8 cellular contexts compared by ENCODE assay signal in genomic region chr3:108125550-108126071, GRCh38. TPM values are rescaled to one million over a fixed set of nuclear protein-coding genes. Genes with fewer than 3 reads are reported as not detected.
DNase-seq lines count a peak whose midpoint lies in the region; ATAC-seq and TF ChIP-seq lines count a peak whose summit lies in the region.

No MANE protein-coding gene starts in this region.

- TF ChIP-seq CTCF in H9 (conservative IDR thresholded peaks at IDR 0.05): no peak

- H4K5ac ChIP-seq in H9 (ENCODE audit: insufficient read length, low read depth, low read length): no peak overlapping the region

- peaks cover 16% of the 10 kb centered on the region for H3K36me3 Mint-ChIP-seq in CD4-positive, CD25-positive, alpha-beta regulatory T cell
- H3K36me3 Mint-ChIP-seq in activated naive CD8-positive, alpha-beta T cell treated with anti-CD3 and anti-CD28 coated beads for 36 hours: peaks cover 50% of the 10 kb centered on the region
- no peaks in the 10 kb centered on the region; a peak in 1 of 7 replicates for H3K36me3 Mint-ChIP-seq in H9 (ENCODE audit: insufficient read depth in 1 of 3, low read depth in 3 of 3)

- DNase-seq in CD4-positive, CD25-positive, alpha-beta regulatory T cell: peak; percentile 48 to 90 (median 81)
- DNase-seq in SK-N-DZ (ENCODE audit: low spot score): peak; percentile 38
- DNase-seq in activated naive CD8-positive, alpha-beta T cell treated with anti-CD3 and anti-CD28 coated beads for 36 hours: peak; percentile 57
- DNase-seq in stimulated activated CD4-positive, alpha-beta T cell treated with anti-CD3 and anti-CD28 coated beads, TNF-alpha, amount 100 ng/mL, for 24 hours (ENCODE audit: low read depth in 3 of 3): peak in 2 of 3 experiments; percentile 28 to 47
- no peak for DNase-seq in H9
- DNase-seq in amniotic stem cell (lab: John Stamatoyannopoulos, UW): no peak

- peak overlapping the region; percentile 82 for H3K4me3 ChIP-seq in CD4-positive, CD25-positive, alpha-beta regulatory T cell (ENCODE audit: low read depth, low read length)

- H2BK15ac ChIP-seq in H9 (ENCODE audit: low read depth, low read length): no peak overlapping the region

- peak; percentile 61 to 64 for ATAC-seq in CD4-positive, CD25-positive, alpha-beta regulatory T cell (ENCODE audit: low read depth in 2 of 2)
- ATAC-seq in GM19324 (IDR thresholded peaks at IDR 0.05; ENCODE audit: low FRiP score, unreplicated experiment) (peak; percentile 69), HG03439 (IDR thresholded peaks at IDR 0.05; ENCODE audit: unreplicated experiment) (peak; percentile 49)

- H3K9ac ChIP-seq in H9 (ENCODE audit: extremely low read depth, insufficient read length, low read length): no peak overlapping the region

- H2BK20ac ChIP-seq in H9 (ENCODE audit: low read depth, low read length, poor library complexity, severe bottlenecking): no peak overlapping the region

- no peak overlapping the region for H2BK12ac ChIP-seq in H9 (ENCODE audit: insufficient read length, low read depth, low read length)

- no peak overlapping the region for H2BK120ac ChIP-seq in H9 (ENCODE audit: low read depth, low read length, poor library complexity, severe bottlenecking)

- H2AFZ ChIP-seq in H9 (ENCODE audit: low read length): no peak overlapping the region

- H2BK5ac ChIP-seq in H9 (ENCODE audit: insufficient read length, low read length): no peak overlapping the region

- H3K4me1 ChIP-seq in CD4-positive, CD25-positive, alpha-beta regulatory T cell (ENCODE audit: control insufficient read depth, insufficient read depth, low read length, poor library complexity, severe bottlenecking): peaks cover 67% of the 10 kb centered on the region
- H3K4me1 ChIP-seq in H9 (ENCODE audit: insufficient read depth, low read length): peaks cover 4% of the 10 kb centered on the region; the same call in 1 of the 2 replicates

- no peak overlapping the region for H3T11ph ChIP-seq in H9 (ENCODE audit: low read length)

- no CpG with 5 or more reads among the region's 6 CpGs for WGBS in H9 (ENCODE audit: extremely low coverage, insufficient read length, low lambda C conversion rate)

- no peaks in the 10 kb centered on the region for H3K36me3 ChIP-seq in CD4-positive, CD25-positive, alpha-beta regulatory T cell (ENCODE audit: control insufficient read depth, insufficient read depth, low read length)

- H3K27ac ChIP-seq in CD4-positive, CD25-positive, alpha-beta regulatory T cell (ENCODE audit: insufficient read depth, low read length, poor library complexity, severe bottlenecking): peak overlapping the region; percentile 94
- no peak overlapping the region for H3K27ac ChIP-seq in H9 (ENCODE audit: insufficient read length, low read depth, low read length)

- H4K8ac ChIP-seq in H9 (replicated peaks; ENCODE audit: insufficient read length, low read depth, low read length): no peak overlapping the region

- H3K4me2 ChIP-seq in H9 (ENCODE audit: insufficient read depth, insufficient read length, low read length): no peak overlapping the region

- H4K20me1 ChIP-seq in H9 (ENCODE audit: control insufficient read depth, insufficient read depth, insufficient read length): no peaks in the 10 kb centered on the region

- H3K9me3 ChIP-seq in CD4-positive, CD25-positive, alpha-beta regulatory T cell (ENCODE audit: control insufficient read depth in 2 of 2, low read length in 2 of 2): no peaks in the 10 kb centered on the region
- H3K9me3 ChIP-seq in H9 (ENCODE audit: control insufficient read depth, low read depth, low read length): no peaks in the 10 kb centered on the region

- H3K9me3 Mint-ChIP-seq in CD4-positive, CD25-positive, alpha-beta regulatory T cell: peaks cover 1 to 9% (median 3%) of the 10 kb centered on the region in 7 donors
- H3K9me3 Mint-ChIP-seq in activated naive CD8-positive, alpha-beta T cell treated with anti-CD3 and anti-CD28 coated beads for 36 hours: peaks cover 11% of the 10 kb centered on the region
- no peaks in the 10 kb centered on the region; a peak in 1 of 5 replicates for H3K9me3 Mint-ChIP-seq in H9

- H3K27me3 ChIP-seq in CD4-positive, CD25-positive, alpha-beta regulatory T cell (ENCODE audit: control insufficient read depth, insufficient read depth, low read length): no peaks in the 10 kb centered on the region
- H3K27me3 ChIP-seq in H9 (ENCODE audit: insufficient read depth, low read length): no peaks in the 10 kb centered on the region

- H3K18ac ChIP-seq in H9 (ENCODE audit: insufficient read length, low read depth, low read length): no peak overlapping the region

- H3K4me1 Mint-ChIP-seq in CD4-positive, CD25-positive, alpha-beta regulatory T cell: peaks cover 24 to 83% (median 70%) of the 10 kb centered on the region in 4 donors
- H3K4me1 Mint-ChIP-seq in activated naive CD8-positive, alpha-beta T cell treated with anti-CD3 and anti-CD28 coated beads for 36 hours: peaks cover 64% of the 10 kb centered on the region
- peaks cover 15 to 16% of the 10 kb centered on the region in 2 experiments for H3K4me1 Mint-ChIP-seq in H9

- H3K4ac ChIP-seq in H9 (ENCODE audit: low read depth, low read length): no peak overlapping the region

- H3K23ac ChIP-seq in H9 (ENCODE audit: insufficient read length, low read depth, low read length): no peak overlapping the region

- H3K79me2 ChIP-seq in H9 (ENCODE audit: insufficient read depth, low read length): no peaks in the 10 kb centered on the region

- no peaks in the 10 kb centered on the region for H3K23me2 ChIP-seq in H9 (ENCODE audit: insufficient read length, low read depth, low read length, poor library complexity, severe bottlenecking)

- H3K27ac Mint-ChIP-seq in CD4-positive, CD25-positive, alpha-beta regulatory T cell: peak overlapping the region; percentile 97 to 100 (median 98)
- peak overlapping the region; percentile 100 for H3K27ac Mint-ChIP-seq in activated naive CD8-positive, alpha-beta T cell treated with anti-CD3 and anti-CD28 coated beads for 36 hours
- H3K27ac Mint-ChIP-seq in H9: no peak overlapping the region

- no peaks in the 10 kb centered on the region for H3K79me1 ChIP-seq in H9 (ENCODE audit: insufficient read depth, low read depth, low read length, poor library complexity, severe bottlenecking)

- no peaks in the 10 kb centered on the region for H3K27me3 Mint-ChIP-seq in CD4-positive, CD25-positive, alpha-beta regulatory T cell
- no peaks in the 10 kb centered on the region for H3K27me3 Mint-ChIP-seq in activated naive CD8-positive, alpha-beta T cell treated with anti-CD3 and anti-CD28 coated beads for 36 hours
- H3K27me3 Mint-ChIP-seq in H9 (ENCODE audit: low read depth): no peaks in the 10 kb centered on the region; the same call in 1 of the 2 replicates

- no peak overlapping the region for H2AK5ac ChIP-seq in H9 (ENCODE audit: insufficient read length, low read length)

- no peak overlapping the region for H3K56ac ChIP-seq in H9 (ENCODE audit: insufficient read length, low read depth, low read length)

- H3K4me3 Mint-ChIP-seq in CD4-positive, CD25-positive, alpha-beta regulatory T cell: peak overlapping the region; percentile 86 to 93 (median 89)
- peak overlapping the region; percentile 87 for H3K4me3 Mint-ChIP-seq in activated naive CD8-positive, alpha-beta T cell treated with anti-CD3 and anti-CD28 coated beads for 36 hours
- H3K4me3 Mint-ChIP-seq in H9: no peak overlapping the region

- H4K91ac ChIP-seq in H9 (ENCODE audit: insufficient read length, low read depth, low read length): no peak overlapping the region

- no peak overlapping the region for H3K14ac ChIP-seq in H9 (ENCODE audit: insufficient read depth, low read length)

RNA-seq across cellular contexts. Expression of gene CD47, which starts 34.8 kb away (rescaled TPM):
- 209 TPM for total RNA-seq in CD4-positive, CD25-positive, alpha-beta regulatory T cell
- polyA plus RNA-seq in CD4-positive, CD25-positive, alpha-beta regulatory T cell: 100 to 1,000 TPM; 327 to 424 (median 362) TPM
- 54.2 and 86.5 TPM in 2 replicates for polyA plus RNA-seq in SK-N-DZ (2014; cell fraction: cytosol; rRNA removed)
- polyA plus RNA-seq in SK-N-DZ (2014; cell fraction: nucleus; rRNA removed): 81.3 and 90.9 TPM in 2 replicates
- total RNA-seq in activated naive CD8-positive, alpha-beta T cell treated with anti-CD3 and anti-CD28 coated beads for 36 hours: 10 to 100 TPM; 84.7 to 85.2 TPM
- 15.4 and 18.8 TPM in 2 replicates for total RNA-seq in H9 (2021)

Comparison
In these comparisons a context has a peak if more than half of its experiments do, and no peak if none do; other contexts are left out.
1. DNase-seq: peak in CD4-positive, CD25-positive, alpha-beta regulatory T cell (3 of 3), SK-N-DZ (single experiment), activated naive CD8-positive, alpha-beta T cell treated with anti-CD3 and anti-CD28 coated beads for 36 hours (single experiment) and stimulated activated CD4-positive, alpha-beta T cell treated with anti-CD3 and anti-CD28 coated beads, TNF-alpha, amount 100 ng/mL, for 24 hours (2 of 3); none in H9 (single experiment) and amniotic stem cell (single experiment).
2. H3K27ac Mint-ChIP-seq: peak in CD4-positive, CD25-positive, alpha-beta regulatory T cell (3 of 3) and activated naive CD8-positive, alpha-beta T cell treated with anti-CD3 and anti-CD28 coated beads for 36 hours (single experiment); none in H9 (0 of 3).
3. H3K4me3 Mint-ChIP-seq: peak in CD4-positive, CD25-positive, alpha-beta regulatory T cell (4 of 4) and activated naive CD8-positive, alpha-beta T cell treated with anti-CD3 and anti-CD28 coated beads for 36 hours (single experiment); none in H9 (0 of 2).
4. Peak in every context shown above with its lines, with median percentiles within 50 percentile points of each other: ATAC-seq.